In genomic region chr6:36533321-36533720, GRCh38 we compare ENCODE assay signal across 12 cellular contexts.
"Had no signal": no experiment of that assay in that cellular context is flagged by ENCODE, and none has a peak within 500 bp of the region (broad histone marks: within the 10 kb centered on the region; RNA-seq: fewer than 3 reads in every experiment).

No MANE protein-coding gene starts in this region.

- H3K4me3 ChIP-seq: colonic mucosa, esophagus squamous epithelium, heart left ventricle, lower lobe of right lung, pancreas, thoracic aorta had no signal

- H3K9me3 ChIP-seq: colonic mucosa, esophagus squamous epithelium, heart left ventricle, lower lobe of right lung, pancreas, thoracic aorta had no signal

- H3K36me3 ChIP-seq: colonic mucosa, thoracic aorta had no signal

- H3K9me3 Mint-ChIP-seq: activated naive CD4-positive, alpha-beta T cell treated with anti-CD3 and anti-CD28 coated beads for 36 hours; activated T-helper 2 cell treated with anti-CD3 and anti-CD28 coated beads, Interferon-gamma antibody, Interleukin-2, Interleukin-4, amounts not matched to agents 10 μg/mL and 5 μg/mL and 100 μg/mL, durations not matched to agents 14 hours and 24 hours and 36 hours had no signal

- ATAC-seq: foreskin keratinocyte, heart left ventricle, left cardiac atrium, lower lobe of right lung, pancreas had no signal

- H3K4me1 ChIP-seq: colonic mucosa, foreskin keratinocyte, lower lobe of right lung, pancreas had no signal

- H3K27ac Mint-ChIP-seq: activated T-helper 2 cell treated with anti-CD3 and anti-CD28 coated beads, Interferon-gamma antibody, Interleukin-2, Interleukin-4, amounts not matched to agents 10 μg/mL and 5 μg/mL and 100 μg/mL, durations not matched to agents 14 hours and 24 hours and 36 hours had no signal

- H3K27me3 ChIP-seq: colonic mucosa, esophagus squamous epithelium, foreskin keratinocyte, heart left ventricle, pancreas had no signal

- H3K27ac ChIP-seq: colonic mucosa, esophagus squamous epithelium, foreskin keratinocyte, heart left ventricle, lower lobe of right lung, pancreas, thoracic aorta had no signal

- DNase-seq: activated naive CD4-positive, alpha-beta T cell treated with anti-CD3 and anti-CD28 coated beads for 36 hours; colonic mucosa; esophagus squamous epithelium; foreskin keratinocyte; heart left ventricle; left cardiac atrium; lower lobe of right lung; pancreas; stimulated activated CD4-positive, alpha-beta T cell treated with anti-CD3 and anti-CD28 coated beads, Interleukin-2, amount 100 ng/mL, for 24 hours; SW 1271 had no signal

- H3K4me3 Mint-ChIP-seq: activated naive CD4-positive, alpha-beta T cell treated with anti-CD3 and anti-CD28 coated beads for 36 hours had no signal
